ENCODE assay signal across 24 cellular contexts in the genomic region with DNA sequence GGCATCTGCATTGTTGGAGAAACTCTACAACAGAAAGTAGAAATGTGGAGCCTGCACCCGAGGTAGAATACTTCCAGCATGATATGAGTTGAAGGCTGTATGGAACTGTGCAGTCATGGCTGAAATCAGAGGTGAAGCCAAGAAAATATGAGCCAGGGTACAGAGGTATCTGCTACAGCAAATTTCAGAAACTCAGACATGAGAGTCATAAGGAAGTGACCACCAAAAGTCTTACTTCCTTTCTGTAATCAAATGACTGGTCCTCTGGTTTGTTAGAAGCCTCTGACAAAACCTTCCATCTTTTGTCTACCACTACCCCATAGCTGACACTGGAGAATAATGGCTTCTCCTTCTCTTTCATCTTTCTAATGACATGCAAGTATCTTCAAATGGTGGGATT.
DNase-seq lines count a peak whose midpoint lies in the region; ATAC-seq lines count a peak whose summit lies in the region.
"Had no signal": no experiment of that assay in that cellular context is flagged by ENCODE, and none has a peak within 500 bp of the region (broad histone marks: within the 10 kb centered on the region; RNA-seq: fewer than 3 reads in every experiment).

No MANE protein-coding gene starts in this region.

- no peak overlapping the region for H3K4me3 Mint-ChIP-seq in naive thymus-derived CD4-positive, alpha-beta T cell
- H3K4me3 Mint-ChIP-seq: CD4-positive, alpha-beta T cell; GM23338; T-helper 17 cell had no signal

- H3K27me3 ChIP-seq in naive thymus-derived CD4-positive, alpha-beta T cell (ENCODE audit: control insufficient read depth in 2 of 2, insufficient read depth in 2 of 2, low read length in 2 of 2): no peaks in the 10 kb centered on the region
- H3K27me3 ChIP-seq: BLaER1 had no signal

- no peaks in the 10 kb centered on the region for H3K4me1 ChIP-seq in naive thymus-derived CD4-positive, alpha-beta T cell (ENCODE audit: control insufficient read depth in 2 of 2, insufficient read depth in 2 of 2, low read length in 2 of 2)
- H3K4me1 ChIP-seq: BLaER1 had no signal

- no peaks in the 10 kb centered on the region for H3K4me1 Mint-ChIP-seq in naive thymus-derived CD4-positive, alpha-beta T cell
- H3K4me1 Mint-ChIP-seq: T-helper 17 cell had no signal

- no peaks in the 10 kb centered on the region for H3K36me3 ChIP-seq in naive thymus-derived CD4-positive, alpha-beta T cell (ENCODE audit: control insufficient read depth in 2 of 3, insufficient read depth in 3 of 3, low read length in 3 of 3)
- H3K36me3 ChIP-seq: BLaER1 had no signal

- CTCF ChIA-PET in naive thymus-derived CD4-positive, alpha-beta T cell (lab: Charles Lee): no interaction called here

- ATAC-seq in GM18519 (IDR thresholded peaks at IDR 0.05; ENCODE audit: low FRiP score, unreplicated experiment) (peak; percentile 51), HG02981 (IDR thresholded peaks at IDR 0.05; ENCODE audit: unreplicated experiment) (peak; percentile 70), GM18907 (IDR thresholded peaks at IDR 0.05; ENCODE audit: unreplicated experiment) (no peak)
- ATAC-seq in naive thymus-derived CD4-positive, alpha-beta T cell: no peak
- ATAC-seq: GM23338, T-helper 17 cell had no signal

- no peak overlapping the region for H3K27ac ChIP-seq in naive thymus-derived CD4-positive, alpha-beta T cell (ENCODE audit: low read depth, low read length)
- H3K27ac ChIP-seq: BLaER1, PC-9 had no signal

- no peak overlapping the region for H3K4me3 ChIP-seq in naive thymus-derived CD4-positive, alpha-beta T cell (ENCODE audit: low read length)
- H3K4me3 ChIP-seq: BLaER1, GM23338, PC-9 had no signal

- H3K27ac Mint-ChIP-seq in naive thymus-derived CD4-positive, alpha-beta T cell: no peak overlapping the region
- H3K27ac Mint-ChIP-seq: CD4-positive, alpha-beta T cell; GM23338; T-helper 17 cell had no signal

- no peaks in the 10 kb centered on the region for H3K36me3 Mint-ChIP-seq in naive thymus-derived CD4-positive, alpha-beta T cell

- POLR2A ChIA-PET in naive thymus-derived CD4-positive, alpha-beta T cell (lab: Charles Lee): no interaction called here

- peak; percentile 44 for DNase-seq in MV-4-11 (lab: John Stamatoyannopoulos, UW)
- DNase-seq in naive thymus-derived CD4-positive, alpha-beta T cell: no peak
- no peak for DNase-seq in stimulated activated CD4-positive, alpha-beta T cell treated with anti-CD3 and anti-CD28 coated beads, Interleukin-4, amount 100 ng/mL, for 24 hours
- no peak for DNase-seq in Kasumi-1 (lab: John Stamatoyannopoulos, UW)
- DNase-seq: ACHN; CD4-positive, alpha-beta T cell; COR-L47; DMS79 treated with DMSO at 0.1 percent for 48 hours; HCEC 1CT; KG1; NCI-H1048; NCI-H1417 treated with DMSO at 0.1 percent for 48 hours; NCI-H187; NCI-H446; NCI-H526; PC-9; RPMI8226; SHP77; T-helper 17 cell had no signal

- H3K9me3 ChIP-seq in naive thymus-derived CD4-positive, alpha-beta T cell (ENCODE audit: control insufficient read depth in 2 of 3, low read length in 3 of 3): no peaks in the 10 kb centered on the region

- H3K9me3 Mint-ChIP-seq in naive thymus-derived CD4-positive, alpha-beta T cell: peaks cover 0 to 14% (median 5%) of the 10 kb centered on the region in 11 donors

- H3K27me3 Mint-ChIP-seq in naive thymus-derived CD4-positive, alpha-beta T cell: peaks cover 0 to 13% (median 5%) of the 10 kb centered on the region in 5 donors
- H3K27me3 Mint-ChIP-seq: CD4-positive, alpha-beta T cell; T-helper 17 cell had no signal

- intact Hi-C loops in naive thymus-derived CD4-positive, alpha-beta T cell (cut with micrococcal nuclease): no loop called here

Comparison
In these comparisons a context has a peak if more than half of its experiments do, and no peak if none do; other contexts are left out.
1. ATAC-seq: peak in GM18519 (single experiment) and HG02981 (single experiment); none in naive thymus-derived CD4-positive, alpha-beta T cell (single experiment) and GM18907 (single experiment).